In genomic region chr11:128714881-128715280, GRCh38 we compare ENCODE assay signal across 10 cellular contexts. TPM values are rescaled to one million over a fixed set of nuclear protein-coding genes. Genes with fewer than 3 reads are reported as not detected.
DNase-seq lines count a peak whose midpoint lies in the region; ATAC-seq and TF ChIP-seq lines count a peak whose summit lies in the region.
"Had no signal": no experiment of that assay in that cellular context is flagged by ENCODE, and none has a peak within 500 bp of the region (broad histone marks: within the 10 kb centered on the region; RNA-seq: fewer than 3 reads in every experiment).

No MANE protein-coding gene starts in this region.

- H3K36me3 ChIP-seq in left ventricle myocardium inferior: no peaks in the 10 kb centered on the region
- H3K36me3 ChIP-seq in hepatocyte (replicated peaks; ENCODE audit: insufficient read depth, low read depth): no peaks in the 10 kb centered on the region
- no peaks in the 10 kb centered on the region for H3K36me3 ChIP-seq in upper lobe of right lung

- ATAC-seq in left cardiac atrium (no peak), upper lobe of right lung (no peak), GM21381 (IDR thresholded peaks at IDR 0.05; ENCODE audit: unreplicated experiment) (no peak), GM19351 (IDR thresholded peaks at IDR 0.05; ENCODE audit: unreplicated experiment) (no peak)
- ATAC-seq: activated naive CD4-positive, alpha-beta T cell treated with anti-CD3 and anti-CD28 coated beads, Interleukin-2, amount 50 U/mL, for 72 hours; Panc1 had no signal

- 77% methylated on average over 9 of the region's 9 CpGs for WGBS in hepatocyte (ENCODE audit: low lambda C conversion rate, missing lambda C conversion rate)

- intact Hi-C loops in left ventricle myocardium inferior (cut with micrococcal nuclease) (no loop called here), left cardiac atrium (cut with DNase I) (no loop called here), upper lobe of right lung (cut with DNase I) (no loop called here)

- H3K4me1 ChIP-seq in left ventricle myocardium inferior (peaks cover 99% of the 10 kb centered on the region), hepatocyte (ENCODE audit: insufficient read depth) (peaks cover 24% of the 10 kb centered on the region), upper lobe of right lung (peaks cover 69% of the 10 kb centered on the region)

- peaks cover 3% of the 10 kb centered on the region for H3K9me3 Mint-ChIP-seq in activated CD4-positive, alpha-beta memory T cell treated with anti-CD3 and anti-CD28 coated beads, Interleukin-2, amount 10 ng/mL, durations not matched to agents 7 days and 5 days

- DNase-seq in left ventricle myocardium inferior: no peak
- DNase-seq in left cardiac atrium: no peak
- no peak for DNase-seq in activated CD4-positive, alpha-beta memory T cell treated with anti-CD3 and anti-CD28 coated beads, Interleukin-2, amount 10 ng/mL, durations not matched to agents 7 days and 5 days
- no peak for DNase-seq in hepatocyte (ENCODE audit: low spot score)
- DNase-seq in upper lobe of right lung: no peak
- no peak for DNase-seq in medulla oblongata (ENCODE audit: extremely low spot score)

- no peak overlapping the region for H3K4me3 Mint-ChIP-seq in activated CD4-positive, alpha-beta memory T cell treated with anti-CD3 and anti-CD28 coated beads, Interleukin-2, amount 10 ng/mL, durations not matched to agents 7 days and 5 days

- H3K27ac Mint-ChIP-seq in activated CD4-positive, alpha-beta memory T cell treated with anti-CD3 and anti-CD28 coated beads, Interleukin-2, amount 10 ng/mL, durations not matched to agents 7 days and 5 days: peak overlapping the region; percentile 52

- H3K4me3 ChIP-seq in left ventricle myocardium inferior (no peak overlapping the region), hepatocyte (no peak overlapping the region), upper lobe of right lung (no peak overlapping the region)

- H3K27me3 Mint-ChIP-seq in activated CD4-positive, alpha-beta memory T cell treated with anti-CD3 and anti-CD28 coated beads, Interleukin-2, amount 10 ng/mL, durations not matched to agents 7 days and 5 days: no peaks in the 10 kb centered on the region

- peaks cover 61% of the 10 kb centered on the region for H3K36me3 Mint-ChIP-seq in activated CD4-positive, alpha-beta memory T cell treated with anti-CD3 and anti-CD28 coated beads, Interleukin-2, amount 10 ng/mL, durations not matched to agents 7 days and 5 days (ENCODE audit: low read depth)

- H3K27ac ChIP-seq in left ventricle myocardium inferior (replicated peaks) (peak overlapping the region; percentile 86), hepatocyte (peak overlapping the region; percentile 95), upper lobe of right lung (peak overlapping the region; percentile 82)

- no peak overlapping the region for H2AFZ ChIP-seq in hepatocyte

- H3K4me1 Mint-ChIP-seq in activated CD4-positive, alpha-beta memory T cell treated with anti-CD3 and anti-CD28 coated beads, Interleukin-2, amount 10 ng/mL, durations not matched to agents 7 days and 5 days: peaks cover 92% of the 10 kb centered on the region

- H4K20me1 ChIP-seq in hepatocyte (ENCODE audit: insufficient read depth, poor library complexity, severe bottlenecking): no peaks in the 10 kb centered on the region

- H3K27me3 ChIP-seq in left ventricle myocardium inferior (ENCODE audit: low read depth) (no peaks in the 10 kb centered on the region), hepatocyte (no peaks in the 10 kb centered on the region), upper lobe of right lung (no peaks in the 10 kb centered on the region)

- TF ChIP-seq CTCF in left ventricle myocardium inferior (IDR thresholded peaks at IDR 0.05; ENCODE audit: borderline replicate concordance) (no peak), hepatocyte (IDR thresholded peaks at IDR 0.05; ENCODE audit: poor library complexity) (no peak), upper lobe of right lung (IDR thresholded peaks at IDR 0.05) (no peak)

- H3K9me3 ChIP-seq in left ventricle myocardium inferior (replicated peaks) (no peaks in the 10 kb centered on the region), hepatocyte (ENCODE audit: low read depth) (no peaks in the 10 kb centered on the region), upper lobe of right lung (no peaks in the 10 kb centered on the region)

- H3K79me2 ChIP-seq in hepatocyte: no peaks in the 10 kb centered on the region

- CTCF ChIA-PET in activated CD4-positive, alpha-beta memory T cell treated with anti-CD3 and anti-CD28 coated beads, Interleukin-2, amount 10 ng/mL, durations not matched to agents 7 days and 5 days (lab: Charles Lee): interaction anchor here (1.8 to 2.5 kb wide), 2 partner anchors 12 to 22 kb away, joined by 5 to 8 read pairs; no protein-coding TSS in a partner anchor

- no peaks in the 10 kb centered on the region for H3K9me2 ChIP-seq in hepatocyte (replicated peaks; ENCODE audit: insufficient read depth)

- POLR2A ChIA-PET in activated CD4-positive, alpha-beta memory T cell treated with anti-CD3 and anti-CD28 coated beads, Interleukin-2, amount 10 ng/mL, durations not matched to agents 7 days and 5 days (lab: Charles Lee): interaction anchor here (0.9 to 13.0 kb wide), 5 partner anchors 11 to 42 kb away, joined by 3 to 168 read pairs (median 11); partner anchors contain the start of gene FLI1

- H3K4me2 ChIP-seq in hepatocyte: peak overlapping the region; percentile 65

RNA-seq across cellular contexts. Expression of gene FLI1, which starts 21.0 kb away (rescaled TPM):
- 16.4 TPM for total RNA-seq in left ventricle myocardium inferior
- 10 to 100 TPM; 22.1 to 27.9 TPM for total RNA-seq in left cardiac atrium
- total RNA-seq in activated CD4-positive, alpha-beta memory T cell treated with anti-CD3 and anti-CD28 coated beads, Interleukin-2, amount 10 ng/mL, durations not matched to agents 7 days and 5 days: 100 to 1,000 TPM; 133 to 139 TPM
- total RNA-seq in hepatocyte: 3.7 and 8.5 TPM in 2 replicates
- polyA plus RNA-seq in hepatocyte: 1.4 and 2.4 TPM in 2 replicates
- 69.7 TPM for total RNA-seq in upper lobe of right lung
